Comparison of ENCODE assay signal across 15 cellular contexts in the genomic region with DNA sequence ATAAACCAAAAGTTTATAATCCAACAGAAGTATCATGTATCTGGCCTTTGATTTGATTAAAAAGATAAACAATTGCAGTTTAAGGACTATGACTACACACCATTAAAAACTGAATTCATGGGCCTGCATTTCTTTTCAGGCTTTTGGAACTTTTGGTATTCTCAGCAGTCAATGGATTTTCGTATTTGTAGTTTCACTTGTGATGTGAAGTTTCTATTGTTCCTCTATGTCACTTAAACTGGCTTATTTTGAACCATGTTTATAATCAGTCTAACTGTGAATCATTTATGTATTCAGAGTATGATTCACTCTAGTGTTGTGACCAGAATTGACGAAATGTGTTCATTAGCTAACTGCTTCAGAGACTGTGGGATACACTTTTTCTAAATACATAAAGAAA.
DNase-seq lines count a peak whose midpoint lies in the region; ATAC-seq and TF ChIP-seq lines count a peak whose summit lies in the region.
"Had no signal": no experiment of that assay in that cellular context is flagged by ENCODE, and none has a peak within 500 bp of the region (broad histone marks: within the 10 kb centered on the region; RNA-seq: fewer than 3 reads in every experiment).

No MANE protein-coding gene starts in this region.

- TF ChIP-seq CTCF in Panc1 (IDR thresholded peaks at IDR 0.05) (no peak), natural killer cell (IDR thresholded peaks at IDR 0.05) (no peak)

- POLR2A ChIA-PET in Panc1 (lab: Charles Lee): no interaction called here

- DNase-seq in Panc1 (ENCODE audit: low read depth, low spot score): peak; percentile 45
- DNase-seq in globus pallidus (ENCODE audit: low spot score): peak; percentile 2
- no peak for DNase-seq in natural killer cell
- DNase-seq in mucosa of gallbladder (ENCODE audit: low spot score): no peak
- no peak for DNase-seq in hypothalamus (lab: John Stamatoyannopoulos, UW)
- DNase-seq: Calu3, colonic mucosa, heart right ventricle, NCI-H1694, OCI-M1, testis had no signal

- no peaks in the 10 kb centered on the region for H3K27me3 ChIP-seq in Panc1 (ENCODE audit: control insufficient read depth, insufficient read depth, low read length)
- H3K27me3 ChIP-seq: colonic mucosa, heart right ventricle, testis had no signal

- no TSS peak for BruUV-seq in Panc1 (replicated peaks; lab: Mats Ljungman, UMichigan)

- H3K27ac Mint-ChIP-seq in natural killer cell: no peak overlapping the region
- H3K27ac Mint-ChIP-seq: activated T-helper 1 cell treated with anti-CD3 and anti-CD28 coated beads, Interleukin-12 subunit alpha, Interleukin-12 subunit beta, Interleukin-2, Interleukin-4 antibody, amounts not matched to agents 30 ng/mL and 10 ng/mL and 1 ng/mL, durations not matched to agents 14 hours and 24 hours and 36 hours had no signal

- no peaks in the 10 kb centered on the region for H3K36me3 Mint-ChIP-seq in natural killer cell

- H3K9me3 Mint-ChIP-seq in natural killer cell: no peaks in the 10 kb centered on the region
- H3K9me3 Mint-ChIP-seq: activated T-helper 1 cell treated with anti-CD3 and anti-CD28 coated beads, Interleukin-12 subunit alpha, Interleukin-12 subunit beta, Interleukin-2, Interleukin-4 antibody, amounts not matched to agents 30 ng/mL and 10 ng/mL and 1 ng/mL, durations not matched to agents 14 hours and 24 hours and 36 hours had no signal

- H3K27ac ChIP-seq in Panc1 (ENCODE audit: low read length): no peak overlapping the region
- H3K27ac ChIP-seq: colonic mucosa, heart right ventricle, testis had no signal

- no peaks in the 10 kb centered on the region for H3K9me3 ChIP-seq in Panc1 (ENCODE audit: control insufficient read depth, insufficient read depth, low read depth, low read length)
- H3K9me3 ChIP-seq: colonic mucosa, HAP-1, heart right ventricle, testis had no signal

- no peaks in the 10 kb centered on the region for H3K4me1 Mint-ChIP-seq in natural killer cell

- H3K4me3 ChIP-seq in Panc1 (ENCODE audit: low read depth in 2 of 2, low read length in 2 of 2): no peak overlapping the region
- H3K4me3 ChIP-seq: colonic mucosa, HAP-1, heart right ventricle, testis had no signal

- H3K36me3 ChIP-seq in Panc1 (ENCODE audit: control insufficient read depth, insufficient read depth, low read length): peaks cover 32% of the 10 kb centered on the region
- H3K36me3 ChIP-seq: colonic mucosa had no signal

- intact Hi-C loops in Panc1 (cut with micrococcal nuclease; ENCODE audit: unreplicated experiment) (no loop called here), natural killer cell (cut with micrococcal nuclease) (no loop called here)

- CTCF ChIA-PET in Panc1 (lab: Charles Lee): no interaction called here

- H3K4me3 Mint-ChIP-seq in natural killer cell: no peak overlapping the region
- H3K4me3 Mint-ChIP-seq: activated T-helper 1 cell treated with anti-CD3 and anti-CD28 coated beads, Interleukin-12 subunit alpha, Interleukin-12 subunit beta, Interleukin-2, Interleukin-4 antibody, amounts not matched to agents 30 ng/mL and 10 ng/mL and 1 ng/mL, durations not matched to agents 14 hours and 24 hours and 36 hours had no signal

- peak; percentile 68 for ATAC-seq in GM18520 (IDR thresholded peaks at IDR 0.05; ENCODE audit: unreplicated experiment)
- ATAC-seq in GM21825 (IDR thresholded peaks at IDR 0.05; ENCODE audit: unreplicated experiment): peak; percentile 58
- ATAC-seq in Panc1: no peak
- ATAC-seq in natural killer cell: no peak
- ATAC-seq: heart right ventricle had no signal

- H3K27me3 Mint-ChIP-seq in natural killer cell (ENCODE audit: low read depth in 2 of 2): peaks cover 7% of the 10 kb centered on the region in 2 donors

- H3K4me1 ChIP-seq in Panc1 (ENCODE audit: control insufficient read depth, insufficient read depth, low read length): no peaks in the 10 kb centered on the region; the same call in 1 of the 2 replicates
- H3K4me1 ChIP-seq: colonic mucosa, testis had no signal

- in situ Hi-C loops in Panc1 (cut with HindIII; ENCODE audit: low pct_unique_long_range_greater_than_20kb, low sequenced_read_pairs): no loop called here

Comparison
In these comparisons a context has a peak if more than half of its experiments do, and no peak if none do; other contexts are left out.
1. ATAC-seq: peak in GM18520 (single experiment) and GM21825 (single experiment); none in Panc1 (single experiment) and natural killer cell (0 of 3).
2. DNase-seq: peak in Panc1 (single experiment) and globus pallidus (single experiment); none in natural killer cell (single experiment), mucosa of gallbladder (single experiment) and hypothalamus (0 of 51).